ENCODE assay signal across 20 cellular contexts in the genomic region with DNA sequence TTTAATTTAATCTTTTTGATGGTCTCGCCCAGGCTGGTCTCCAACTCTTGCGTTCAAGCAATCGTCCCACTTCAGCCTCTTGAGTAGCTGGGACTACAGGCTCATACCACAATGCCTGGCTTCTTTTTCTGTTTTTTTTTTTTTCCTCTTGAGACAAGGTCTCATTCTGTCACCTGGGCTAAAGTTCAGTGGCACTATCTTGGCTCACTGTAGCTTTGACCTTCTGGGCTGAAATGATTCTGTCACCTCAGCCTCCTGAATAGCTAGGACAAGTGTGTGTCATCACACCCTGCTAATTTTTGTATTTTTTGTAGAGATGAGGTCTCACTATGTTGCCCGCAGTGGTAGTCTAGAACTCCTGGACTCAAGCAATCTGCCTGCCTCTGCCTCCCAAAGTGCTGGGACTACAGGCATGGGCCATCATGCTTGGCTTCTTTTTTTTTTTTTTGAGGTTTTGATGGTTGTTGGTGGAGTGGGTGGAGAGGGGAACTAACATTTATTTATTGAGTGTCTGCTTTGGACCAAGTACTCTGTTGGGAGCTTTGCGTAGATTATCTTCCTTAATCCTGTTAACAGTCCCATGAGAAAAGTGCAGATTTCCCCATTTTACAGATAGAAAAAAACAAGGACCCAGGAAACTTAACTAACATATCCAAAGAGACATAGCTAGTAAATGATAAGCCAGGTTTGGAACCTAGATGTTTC.
DNase-seq lines count a peak whose midpoint lies in the region; ATAC-seq, FAIRE-seq and TF ChIP-seq lines count a peak whose summit lies in the region.
"Had no signal": no experiment of that assay in that cellular context is flagged by ENCODE, and none has a peak within 500 bp of the region (broad histone marks: within the 10 kb centered on the region; RNA-seq: fewer than 3 reads in every experiment).

No MANE protein-coding gene starts in this region.

- WGBS in HepG2 (ENCODE audit: low lambda C conversion rate): 71% methylated on average over 5 of the region's 5 CpGs

- in situ Hi-C loops in HepG2 (cut with HindIII; ENCODE audit: extremely low pct_ligation_motif_present, low pct_unique_long_range_greater_than_20kb): no loop called here

- DNase-seq in A673 (ENCODE audit: low spot score): peak; percentile 58
- no peak for DNase-seq in HepG2 (ENCODE audit: low spot score)
- no peak for DNase-seq in progenitor cell of endocrine pancreas (ENCODE audit: low spot score, unreplicated experiment)
- no peak for DNase-seq in stimulated activated CD4-positive, alpha-beta T cell treated with anti-CD3 and anti-CD28 coated beads, Interleukin-15, amount 100 ng/mL, for 24 hours
- DNase-seq in nucleus accumbens (lab: John Stamatoyannopoulos, UW): no peak
- DNase-seq: Calu3; CD4-positive, alpha-beta memory T cell; DMS53; H7; KBM-7; NCI-H1417 treated with DMSO at 0.1 percent for 48 hours; NCI-H1930; NCI-H526 treated with DMSO at 0.1 percent for 48 hours; RPMI8226; SIG-M5 had no signal

- H3K4me2 ChIP-seq in HepG2 (ENCODE audit: low read depth, low read length): no peak overlapping the region
- H3K4me2 ChIP-seq: A549 had no signal

- H3K27me3 Mint-ChIP-seq in IgD-negative memory B cell (no peaks in the 10 kb centered on the region), progenitor cell of endocrine pancreas (no peaks in the 10 kb centered on the region)
- H3K27me3 Mint-ChIP-seq: CD4-positive, alpha-beta memory T cell had no signal

- H3K27me3 ChIP-seq in A673 (replicated peaks; ENCODE audit: insufficient read depth, low read depth, low read length, poor library complexity): no peaks in the 10 kb centered on the region
- no peaks in the 10 kb centered on the region for H3K27me3 ChIP-seq in HepG2 (ENCODE audit: control insufficient read depth in 1 of 2, insufficient read depth in 2 of 2, low read length in 2 of 2)

- ATAC-seq in HepG2 (peak; percentile 49; the same call in 2 of the 3 replicates), GM18858 (IDR thresholded peaks at IDR 0.05; ENCODE audit: unreplicated experiment) (no peak), GM19324 (IDR thresholded peaks at IDR 0.05; ENCODE audit: low FRiP score, unreplicated experiment) (no peak)
- ATAC-seq: A549 had no signal

- H4K20me1 ChIP-seq in HepG2 (ENCODE audit: insufficient read depth, low read length): peaks cover 7% of the 10 kb centered on the region; the same call in 1 of the 2 replicates

- POLR2A ChIA-PET in A673 (lab: Charles Lee; ENCODE audit: low non-redundant PET) (no interaction called here), HepG2 (lab: Yijun Ruan, JAX) (interaction anchor here (1.4 kb wide), 1 partner anchor 14 kb away, joined by 3 read pairs; no protein-coding TSS in a partner anchor)

- H3K36me3 Mint-ChIP-seq in IgD-negative memory B cell: no peaks in the 10 kb centered on the region
- H3K36me3 Mint-ChIP-seq in progenitor cell of endocrine pancreas (ENCODE audit: insufficient read depth): no peaks in the 10 kb centered on the region

- no peak overlapping the region for H3K9ac ChIP-seq in HepG2 (ENCODE audit: insufficient read depth, low read depth, low read length)

- H3K27ac ChIP-seq in A673 (ENCODE audit: low read depth, low read length, poor library complexity, severe bottlenecking) (no peak overlapping the region), HepG2 (ENCODE audit: extremely low read length, insufficient read depth, low read length) (peak overlapping the region; percentile 21)
- H3K27ac ChIP-seq: A549 had no signal

- CTCF ChIA-PET in A673 (lab: Charles Lee): no interaction called here
- CTCF ChIA-PET in HepG2 (lab: Yijun Ruan, JAX; ENCODE audit: low intra/inter-chr PET ratio, low total read pairs): no interaction called here

- BruUV-seq in A673 (replicated peaks; lab: Mats Ljungman, UMichigan) (no TSS peak), HepG2 (replicated peaks; lab: Mats Ljungman, UMichigan) (no TSS peak)

- peaks cover 80% of the 10 kb centered on the region for H3K79me2 ChIP-seq in HepG2 (ENCODE audit: insufficient read depth, low read length)

- intact Hi-C loops in A673 (cut with micrococcal nuclease; ENCODE audit: unreplicated experiment) (no loop called here), HepG2 (cut with micrococcal nuclease; ENCODE audit: unreplicated experiment) (no loop called here)

- H3K4me1 ChIP-seq in A673 (ENCODE audit: insufficient read depth, low read length, poor library complexity, severe bottlenecking) (peaks cover 45% of the 10 kb centered on the region), HepG2 (ENCODE audit: insufficient read depth, low read length) (peaks cover 44% of the 10 kb centered on the region)
- H3K4me1 ChIP-seq: A549 had no signal

- no peak for TF ChIP-seq POLR2A in HepG2 (IDR thresholded peaks at IDR 0.05; ENCODE audit: insufficient read depth in 1 of 2, low read depth in 2 of 2, low read length in 2 of 2)

- TF ChIP-seq CTCF in A673 (conservative IDR thresholded peaks at IDR 0.05; ENCODE audit: low read depth, low read length) (no peak), HepG2 (CRISPR knock-in tag; IDR thresholded peaks at IDR 0.05) (no peak), progenitor cell of endocrine pancreas (IDR thresholded peaks at IDR 0.05; ENCODE audit: unreplicated experiment) (no peak)

- H3K4me3 ChIP-seq in A673 (ENCODE audit: low read depth, low read length, poor library complexity, severe bottlenecking) (no peak overlapping the region), HepG2 (replicated peaks in 1 of 3; ENCODE audit: insufficient read depth in 1 of 3, low read depth in 2 of 3, low read length in 3 of 3) (no peak overlapping the region)
- H3K4me3 ChIP-seq: A549 had no signal

- H3K36me3 ChIP-seq in A673 (ENCODE audit: insufficient read depth, low read length, poor library complexity, severe bottlenecking) (no peaks in the 10 kb centered on the region), HepG2 (replicated peaks in 1 of 2; ENCODE audit: control insufficient read depth in 1 of 2, insufficient read depth in 2 of 2, low read length in 2 of 2) (peaks cover 0 to 4% of the 10 kb centered on the region in 2 experiments; a peak in 2 of 5 replicates)

- H3K4me1 Mint-ChIP-seq in IgD-negative memory B cell: peaks cover 26 to 38% (median 35%) of the 10 kb centered on the region in 3 donors
- peaks cover 8% of the 10 kb centered on the region for H3K4me1 Mint-ChIP-seq in progenitor cell of endocrine pancreas (ENCODE audit: low read depth)

- H3K9me3 Mint-ChIP-seq in IgD-negative memory B cell (no peaks in the 10 kb centered on the region), progenitor cell of endocrine pancreas (ENCODE audit: low read depth) (no peaks in the 10 kb centered on the region)
- H3K9me3 Mint-ChIP-seq: CD4-positive, alpha-beta memory T cell had no signal

- no peak for TF ChIP-seq EP300 in HepG2 (IDR thresholded peaks at IDR 0.05; ENCODE audit: low read depth in 2 of 2, low read length in 2 of 2)
- no peak for TF ChIP-seq EP300 in HepG2 (CRISPR knock-in tag; IDR thresholded peaks at IDR 0.05; ENCODE audit: borderline replicate concordance)

- no peak overlapping the region for H3K4me3 Mint-ChIP-seq in IgD-negative memory B cell
- no peak overlapping the region for H3K4me3 Mint-ChIP-seq in progenitor cell of endocrine pancreas (ENCODE audit: low read depth)
- H3K4me3 Mint-ChIP-seq: CD4-positive, alpha-beta memory T cell had no signal

- no peak overlapping the region for H2AFZ ChIP-seq in HepG2 (ENCODE audit: low read length)

- FAIRE-seq in HepG2 (lab: Jason Lieb, UNC): peak; percentile 34
- FAIRE-seq: A549, GM19239 had no signal

- no peak for TF ChIP-seq RAD21 in HepG2 (CRISPR knock-in tag; IDR thresholded peaks at IDR 0.05)

- H3K27ac Mint-ChIP-seq in IgD-negative memory B cell: peak overlapping the region in 2 of 3 donors; percentile 11 to 53
- peak overlapping the region; percentile 29 for H3K27ac Mint-ChIP-seq in progenitor cell of endocrine pancreas

- no peaks in the 10 kb centered on the region for H3K9me3 ChIP-seq in A673 (ENCODE audit: low read depth, low read length, poor library complexity, severe bottlenecking)
- H3K9me3 ChIP-seq in HepG2 (ENCODE audit: low read length): no peaks in the 10 kb centered on the region
- H3K9me3 ChIP-seq: A549 had no signal

TF ChIP-seq in HepG2, 621 proteins besides CTCF, POLR2A, EP300 and RAD21 (continues in another document):
- TF ChIP-seq PPARG (CRISPR knock-in tag; conservative IDR thresholded peaks at IDR 0.05) (0 out of 2 replicates have a peak, but pooled peaks have one; percentile 24), HNF4G (IDR thresholded peaks at IDR 0.05; ENCODE audit: borderline replicate concordance, low read depth, low read length) (peak; percentile 32; the same call in 1 of the 2 replicates), HNF4G (CRISPR knock-in tag; IDR thresholded peaks at IDR 0.05; ENCODE audit: borderline replicate concordance, low read depth) (no peak)
- TF ChIP-seq, protein P1, sequence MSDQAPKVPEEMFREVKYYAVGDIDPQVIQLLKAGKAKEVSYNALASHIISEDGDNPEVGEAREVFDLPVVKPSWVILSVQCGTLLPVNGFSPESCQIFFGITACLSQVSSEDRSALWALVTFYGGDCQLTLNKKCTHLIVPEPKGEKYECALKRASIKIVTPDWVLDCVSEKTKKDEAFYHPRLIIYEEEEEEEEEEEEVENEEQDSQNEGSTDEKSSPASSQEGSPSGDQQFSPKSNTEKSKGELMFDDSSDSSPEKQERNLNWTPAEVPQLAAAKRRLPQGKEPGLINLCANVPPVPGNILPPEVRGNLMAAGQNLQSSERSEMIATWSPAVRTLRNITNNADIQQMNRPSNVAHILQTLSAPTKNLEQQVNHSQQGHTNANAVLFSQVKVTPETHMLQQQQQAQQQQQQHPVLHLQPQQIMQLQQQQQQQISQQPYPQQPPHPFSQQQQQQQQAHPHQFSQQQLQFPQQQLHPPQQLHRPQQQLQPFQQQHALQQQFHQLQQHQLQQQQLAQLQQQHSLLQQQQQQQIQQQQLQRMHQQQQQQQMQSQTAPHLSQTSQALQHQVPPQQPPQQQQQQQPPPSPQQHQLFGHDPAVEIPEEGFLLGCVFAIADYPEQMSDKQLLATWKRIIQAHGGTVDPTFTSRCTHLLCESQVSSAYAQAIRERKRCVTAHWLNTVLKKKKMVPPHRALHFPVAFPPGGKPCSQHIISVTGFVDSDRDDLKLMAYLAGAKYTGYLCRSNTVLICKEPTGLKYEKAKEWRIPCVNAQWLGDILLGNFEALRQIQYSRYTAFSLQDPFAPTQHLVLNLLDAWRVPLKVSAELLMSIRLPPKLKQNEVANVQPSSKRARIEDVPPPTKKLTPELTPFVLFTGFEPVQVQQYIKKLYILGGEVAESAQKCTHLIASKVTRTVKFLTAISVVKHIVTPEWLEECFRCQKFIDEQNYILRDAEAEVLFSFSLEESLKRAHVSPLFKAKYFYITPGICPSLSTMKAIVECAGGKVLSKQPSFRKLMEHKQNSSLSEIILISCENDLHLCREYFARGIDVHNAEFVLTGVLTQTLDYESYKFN (CRISPR knock-in tag; conservative IDR thresholded peaks at IDR 0.05): no peak
